ENCODE assay signal across 18 cellular contexts in the genomic region with DNA sequence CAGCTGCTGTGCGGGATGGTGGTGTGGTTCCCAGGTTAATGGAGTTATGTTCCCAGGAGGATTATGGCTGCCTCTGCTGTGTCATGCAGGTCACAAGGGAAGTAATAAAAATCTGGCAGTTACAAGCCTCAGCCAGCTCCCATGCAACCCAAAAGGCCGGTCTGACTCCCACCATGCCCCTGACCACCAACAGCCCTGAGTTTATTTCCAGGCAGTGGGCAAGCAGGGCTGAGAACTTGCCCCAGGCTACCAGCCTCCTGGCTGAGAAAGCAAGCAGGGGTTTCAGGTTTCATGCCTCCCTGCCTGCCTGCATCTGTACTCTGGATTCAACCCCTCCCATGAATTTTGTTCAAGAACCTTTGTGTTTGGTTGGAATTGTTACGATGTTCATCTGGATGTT.
DNase-seq lines count a peak whose midpoint lies in the region; ATAC-seq and TF ChIP-seq lines count a peak whose summit lies in the region.
"Had no signal": no experiment of that assay in that cellular context is flagged by ENCODE, and none has a peak within 500 bp of the region (broad histone marks: within the 10 kb centered on the region; RNA-seq: fewer than 3 reads in every experiment).

No MANE protein-coding gene starts in this region.

- H3K9me3 ChIP-seq in sigmoid colon = no peaks in the 10 kb centered on the region
- H3K9me3 ChIP-seq: BE2C, Caco-2 had no signal

- no peak for TF ChIP-seq CTCF in sigmoid colon (IDR thresholded peaks at IDR 0.05)

- intact Hi-C loops in sigmoid colon (cut with DNase I) = no loop called here

- no peak for ATAC-seq in GM21528 (IDR thresholded peaks at IDR 0.05; ENCODE audit: low FRiP score, unreplicated experiment)
- ATAC-seq: GM23338, HCT116 had no signal

- no peaks in the 10 kb centered on the region for H3K36me3 ChIP-seq in sigmoid colon
- H3K36me3 ChIP-seq: BE2C had no signal

- 58% methylated on average over 3 of the region's 3 CpGs for WGBS in sigmoid colon, 2 donors

- no peaks in the 10 kb centered on the region for H3K4me1 ChIP-seq in sigmoid colon
- H3K4me1 ChIP-seq: BE2C, Caco-2 had no signal

- DNase-seq in HT1080 (ENCODE audit: low read depth) = peak; percentile 32
- peak; percentile 60 for DNase-seq in RPMI7951 (ENCODE audit: low read depth)
- peak; percentile 49 for DNase-seq in islet precursor cell
- DNase-seq in sigmoid colon = no peak
- no peak for DNase-seq in OCI-M2 (lab: John Stamatoyannopoulos, UW; ENCODE audit: unreplicated experiment)
- DNase-seq: ACHN; BE2C; C1 segment of cervical spinal cord; Caco-2; CD4-positive, CD25-positive, alpha-beta regulatory T cell; GDM1; H7; HFFc6; IMR-90 had no signal

- TF ChIP-seq EP300 in sigmoid colon (IDR thresholded peaks at IDR 0.05) = no peak

- no peak for TF ChIP-seq POLR2A in sigmoid colon (IDR thresholded peaks at IDR 0.05)

- H3K27ac ChIP-seq in sigmoid colon = no peak overlapping the region
- H3K27ac ChIP-seq: HL-60 had no signal

- H3K27me3 ChIP-seq in sigmoid colon = no peaks in the 10 kb centered on the region
- H3K27me3 ChIP-seq: BE2C had no signal

- no peak overlapping the region for H3K4me3 ChIP-seq in sigmoid colon
- H3K4me3 ChIP-seq: GM23338 had no signal

Comparison
In these comparisons a context has a peak if more than half of its experiments do, and no peak if none do; other contexts are left out.
1. DNase-seq: peak in HT1080 (single experiment), RPMI7951 (single experiment) and islet precursor cell (single experiment); none in sigmoid colon (single experiment) and OCI-M2 (single experiment).